ENCODE assay signal across 18 cellular contexts in genomic region chr9:16461231-16461840, GRCh38.
A peak's percentile ranks its signal among the peaks of the same experiment; 100 is the strongest.
DNase-seq lines count a peak whose midpoint lies in the region; ATAC-seq, FAIRE-seq and TF ChIP-seq lines count a peak whose summit lies in the region.
"Had no signal": no experiment of that assay in that cellular context is flagged by ENCODE, and none has a peak within 500 bp of the region (broad histone marks: within the 10 kb centered on the region; RNA-seq: fewer than 3 reads in every experiment).

No MANE protein-coding gene starts in this region.

- no peaks in the 10 kb centered on the region for H3K27me3 ChIP-seq in astrocyte (ENCODE audit: insufficient read depth, low read length)

- H3K4me1 ChIP-seq in astrocyte (ENCODE audit: insufficient read depth, low read length): no peaks in the 10 kb centered on the region
- H3K4me1 ChIP-seq: A549 had no signal

- no peak overlapping the region for H3K4me3 ChIP-seq in astrocyte (ENCODE audit: insufficient read depth, low read depth, low read length)
- H3K4me3 ChIP-seq: A549, lung had no signal

- H3K9me3 Mint-ChIP-seq in astrocyte (ENCODE audit: unreplicated experiment): no peaks in the 10 kb centered on the region

- no peak overlapping the region for H3K9ac ChIP-seq in astrocyte (ENCODE audit: low read length)

- ATAC-seq in HG02973 (IDR thresholded peaks at IDR 0.05; ENCODE audit: unreplicated experiment): no peak
- ATAC-seq in left cardiac atrium: no peak
- ATAC-seq: A549, T-helper 17 cell had no signal

- H3K27me3 Mint-ChIP-seq in astrocyte (ENCODE audit: low read depth, unreplicated experiment): no peaks in the 10 kb centered on the region
- H3K27me3 Mint-ChIP-seq: IgD-negative memory B cell; stimulated activated naive CD8-positive, alpha-beta T cell treated with anti-CD3 and anti-CD28 coated beads, Interleukin-15, Interleukin-2, amounts not matched to agents 100 ng/mL and 50 ng/mL, for 24 hours; T-helper 17 cell had no signal

- peaks cover 3% of the 10 kb centered on the region for H3K36me3 Mint-ChIP-seq in astrocyte (ENCODE audit: low read depth, unreplicated experiment)
- H3K36me3 Mint-ChIP-seq: IgD-negative memory B cell had no signal

- peak overlapping the region; percentile 22 for H3K27ac Mint-ChIP-seq in astrocyte (ENCODE audit: unreplicated experiment)
- H3K27ac Mint-ChIP-seq: IgD-negative memory B cell; stimulated activated naive CD8-positive, alpha-beta T cell treated with anti-CD3 and anti-CD28 coated beads, Interleukin-15, Interleukin-2, amounts not matched to agents 100 ng/mL and 50 ng/mL, for 24 hours; T-helper 17 cell had no signal

- intact Hi-C loops in left cardiac atrium (cut with DNase I): no loop called here

- no peak overlapping the region for H3K4me3 Mint-ChIP-seq in astrocyte (ENCODE audit: unreplicated experiment)
- H3K4me3 Mint-ChIP-seq: IgD-negative memory B cell; stimulated activated naive CD8-positive, alpha-beta T cell treated with anti-CD3 and anti-CD28 coated beads, Interleukin-15, Interleukin-2, amounts not matched to agents 100 ng/mL and 50 ng/mL, for 24 hours; T-helper 17 cell had no signal

- no peak overlapping the region for H3K4me2 ChIP-seq in astrocyte (ENCODE audit: low read length)
- H3K4me2 ChIP-seq: A549 had no signal

- DNase-seq in NCI-H2196 treated with DMSO at 0.1 percent for 48 hours (lab: John Stamatoyannopoulos, UW; ENCODE audit: unreplicated experiment) (peak; percentile 5), NCI-H2196 (lab: John Stamatoyannopoulos, UW; ENCODE audit: unreplicated experiment) (no peak), astrocyte (ENCODE audit: low read depth) (peak; percentile 47), kidney tubule cell (ENCODE audit: low spot score) (peak; percentile 94), Kasumi-1 (lab: John Stamatoyannopoulos, UW) (no peak), activated gamma-delta T cell (lab: John Stamatoyannopoulos, UW) (no peak), left cardiac atrium (no peak)
- DNase-seq: cerebellar nuclear complex, head of caudate nucleus, NCI-H1105 treated with DMSO at 0.1 percent for 48 hours, T-helper 17 cell had no signal

- peaks cover 16% of the 10 kb centered on the region for H3K79me2 ChIP-seq in astrocyte (ENCODE audit: insufficient read depth, low read length)

- H3K36me3 ChIP-seq in astrocyte (ENCODE audit: insufficient read depth, low read length): no peaks in the 10 kb centered on the region

- H4K20me1 ChIP-seq in astrocyte (ENCODE audit: insufficient read depth, low read length): peaks cover 8% of the 10 kb centered on the region

- no peaks in the 10 kb centered on the region for H3K9me3 ChIP-seq in astrocyte (ENCODE audit: insufficient read depth, low read depth, low read length)
- H3K9me3 ChIP-seq: A549 had no signal

- H3K27ac ChIP-seq in astrocyte (ENCODE audit: low read depth, low read length): no peak overlapping the region
- H3K27ac ChIP-seq: A549 had no signal

- H3K4me1 Mint-ChIP-seq in astrocyte (ENCODE audit: low read depth, unreplicated experiment): peaks cover 27% of the 10 kb centered on the region
- H3K4me1 Mint-ChIP-seq: T-helper 17 cell had no signal

- H2AFZ ChIP-seq in astrocyte (ENCODE audit: low read depth, low read length): no peak overlapping the region

- TF ChIP-seq CTCF in astrocyte (IDR thresholded peaks at IDR 0.05; ENCODE audit: insufficient read depth, low read depth, low read length): no peak

- FAIRE-seq in astrocyte (lab: Jason Lieb, UNC): no peak
- FAIRE-seq: A549, D721Med, endothelial cell of umbilical vein had no signal

Comparison
In these comparisons a context has a peak if more than half of its experiments do, and no peak if none do; other contexts are left out.
1. DNase-seq: peak in NCI-H2196 treated with DMSO at 0.1 percent for 48 hours (single experiment), astrocyte (single experiment) and kidney tubule cell (single experiment); none in NCI-H2196 (single experiment), Kasumi-1 (0 of 2), activated gamma-delta T cell (single experiment) and left cardiac atrium (single experiment).